Comparison of ENCODE assay signal across 8 cellular contexts in genomic region chr11:94325681-94326080, GRCh38. TPM values are rescaled to one million over a fixed set of nuclear protein-coding genes. Genes with fewer than 3 reads are reported as not detected.
A peak's percentile ranks its signal among the peaks of the same experiment; 100 is the strongest.
DNase-seq lines count a peak whose midpoint lies in the region; ATAC-seq, FAIRE-seq and TF ChIP-seq lines count a peak whose summit lies in the region.

No MANE protein-coding gene starts in this region.

- ATAC-seq in HG02981 (IDR thresholded peaks at IDR 0.05; ENCODE audit: unreplicated experiment), result peak; percentile 68

- no peaks in the 10 kb centered on the region for H3K4me1 Mint-ChIP-seq in progenitor cell of endocrine pancreas (ENCODE audit: low read depth)

- TF ChIP-seq POLR2A in Peyer's patch (IDR thresholded peaks at IDR 0.05), result no peak

- H3K4me1 ChIP-seq in Peyer's patch, result no peaks in the 10 kb centered on the region

- H3K36me3 ChIP-seq in Peyer's patch, result no peaks in the 10 kb centered on the region

- no peak overlapping the region for H3K4me3 ChIP-seq in AG04449 (ENCODE audit: low read depth, low read length)
- no peak overlapping the region for H3K4me3 ChIP-seq in Peyer's patch

- CTCF ChIA-PET in AG04449 (lab: Yijun Ruan, JAX), result interaction anchor here (1.2 to 1.8 kb wide), 2 partner anchors 180 to 430 kb away, joined by 3 to 4 read pairs; no protein-coding TSS in a partner anchor

- H3K27me3 Mint-ChIP-seq in progenitor cell of endocrine pancreas, result peaks cover 3% of the 10 kb centered on the region

- TF ChIP-seq CTCF in AG04449 (IDR thresholded peaks at IDR 0.05; ENCODE audit: insufficient read depth, low read length, missing control alignments), result peak; percentile 27
- TF ChIP-seq CTCF in Peyer's patch (IDR thresholded peaks at IDR 0.05), result peak in 3 of 6 experiments; percentile 21 to 39 (median 33)
- peak; percentile 55 for TF ChIP-seq CTCF in progenitor cell of endocrine pancreas (IDR thresholded peaks at IDR 0.05; ENCODE audit: unreplicated experiment)

- peak; percentile 65 for FAIRE-seq in GM18507 (lab: Jason Lieb, UNC)

- no peaks in the 10 kb centered on the region for H3K9me3 ChIP-seq in Peyer's patch

- no peak for DNase-seq in AG04449 (ENCODE audit: low read depth, low spot score)
- DNase-seq in GM18507 (ENCODE audit: extremely low spot score, insufficient read length, low read depth), result peak; percentile 15
- DNase-seq in Peyer's patch, result peak in 2 of 3 donors; percentile 52 to 58
- DNase-seq in central memory CD4-positive, alpha-beta T cell, result peak; percentile 6
- DNase-seq in progenitor cell of endocrine pancreas (ENCODE audit: low spot score, unreplicated experiment), result peak; percentile 25
- no peak for DNase-seq in C1 segment of cervical spinal cord (lab: John Stamatoyannopoulos, UW)
- no peak for DNase-seq in OCI-M2 (lab: John Stamatoyannopoulos, UW; ENCODE audit: unreplicated experiment)

- H3K27me3 ChIP-seq in Peyer's patch, result no peaks in the 10 kb centered on the region

- H3K9me3 Mint-ChIP-seq in progenitor cell of endocrine pancreas (ENCODE audit: low read depth), result no peaks in the 10 kb centered on the region

- H3K36me3 Mint-ChIP-seq in progenitor cell of endocrine pancreas (ENCODE audit: insufficient read depth), result no peaks in the 10 kb centered on the region

- no peak overlapping the region for H3K27ac ChIP-seq in Peyer's patch

- POLR2A ChIA-PET in AG04449 (lab: Yijun Ruan, JAX), result interaction anchor here (0.6 kb wide), 1 partner anchor 22 kb away, joined by 4 read pairs; no protein-coding TSS in a partner anchor

- H3K27ac Mint-ChIP-seq in progenitor cell of endocrine pancreas, result no peak overlapping the region

- no peak overlapping the region for H3K4me3 Mint-ChIP-seq in progenitor cell of endocrine pancreas (ENCODE audit: low read depth)

RNA-seq across cellular contexts. Expression of gene IZUMO1R, which starts 21.3 kb away (rescaled TPM):
- total RNA-seq in Peyer's patch, result not detected
- total RNA-seq in progenitor cell of endocrine pancreas, result not detected in 2 replicates

Comparison
In these comparisons a context has a peak if more than half of its experiments do, and no peak if none do; other contexts are left out.
1. DNase-seq: peak in GM18507 (single experiment), Peyer's patch (2 of 3), central memory CD4-positive, alpha-beta T cell (single experiment) and progenitor cell of endocrine pancreas (single experiment); none in AG04449 (single experiment), C1 segment of cervical spinal cord (0 of 14) and OCI-M2 (single experiment).